In the genomic region with DNA sequence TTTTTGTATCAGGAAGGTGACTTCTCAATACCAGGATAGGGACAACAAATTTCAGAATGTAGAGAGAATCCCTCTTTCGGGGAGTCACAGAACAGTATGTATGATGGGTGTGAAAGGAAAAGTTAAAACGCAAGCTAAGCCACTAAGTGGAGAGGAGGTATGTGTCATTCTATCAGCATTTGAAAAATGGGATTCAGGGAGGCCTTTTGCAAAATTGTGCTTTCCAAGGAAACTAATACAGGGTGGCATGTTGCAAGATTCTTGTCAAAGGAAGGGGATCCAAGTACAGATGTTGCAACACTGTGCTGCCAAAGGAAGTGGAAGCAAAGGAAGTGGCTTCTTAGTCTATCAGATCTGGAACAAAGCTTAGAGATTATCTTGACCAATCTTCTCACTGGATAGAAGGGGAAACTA, we compare ENCODE assay signal across 8 cellular contexts. TPM values are rescaled to one million over a fixed set of nuclear protein-coding genes. Genes with fewer than 3 reads are reported as not detected.
DNase-seq lines count a peak whose midpoint lies in the region; ATAC-seq, FAIRE-seq and TF ChIP-seq lines count a peak whose summit lies in the region.

No MANE protein-coding gene starts in this region.

- TF ChIP-seq RAD21 in A549 (conservative IDR thresholded peaks at IDR 0.05 in 1 of 2, IDR thresholded peaks at IDR 0.05 in 1 of 2): no peak

- TF ChIP-seq CTCF in A549 (IDR thresholded peaks at IDR 0.05) (no peak), astrocyte of the spinal cord (IDR thresholded peaks at IDR 0.05; ENCODE audit: low read depth, low read length) (no peak)

- peak overlapping the region; percentile 84 to 90 for H3K27ac ChIP-seq in A549

- peak; percentile 18 to 64; a peak in 2 of 5 replicates for TF ChIP-seq EP300 in A549 (IDR thresholded peaks at IDR 0.05)

- POLR2A ChIA-PET in A549 (lab: Yijun Ruan, JAX): interaction anchor here (0.6 to 2.1 kb wide), 4 partner anchors 8 to 34 kb away, joined by 3 to 23 read pairs (median 4); no protein-coding TSS in a partner anchor

- ATAC-seq in A549: peak; percentile 57 to 64
- ATAC-seq in GM19035 (IDR thresholded peaks at IDR 0.05; ENCODE audit: unreplicated experiment): peak; percentile 12
- no peak for ATAC-seq in HG02798 (IDR thresholded peaks at IDR 0.05; ENCODE audit: poor library complexity, unreplicated experiment)

- peaks cover 37% of the 10 kb centered on the region for H3K4me1 ChIP-seq in A549

- in situ Hi-C loops in astrocyte of the spinal cord (cut with HindIII; ENCODE audit: low sequenced_read_pairs): no loop called here

- DNase-seq in A549 (ENCODE audit: low read depth in 1 of 2, low spot score in 1 of 2) (peak in 1 of 2 experiments; percentile 58), M059J (ENCODE audit: low read depth) (peak; percentile 95), astrocyte of the spinal cord (ENCODE audit: low read depth, low spot score) (peak; percentile 79), lung microvascular endothelial cell (ENCODE audit: low read depth in 2 of 2) (peak; percentile 31 to 58), NCI-H345 (lab: John Stamatoyannopoulos, UW) (no peak)
- no peak for DNase-seq in activated effector memory CD4-positive, alpha-beta T cell treated with Interleukin-2 at 50 U/mL for 16 hours

- no peak for FAIRE-seq in A549 (lab: Jason Lieb, UNC)

- CTCF ChIA-PET in A549 (lab: Yijun Ruan, JAX): interaction anchor here (1.0 to 1.9 kb wide), 6 partner anchors 12 to 45 kb away, joined by 3 to 12 read pairs (median 8); no protein-coding TSS in a partner anchor

- H3K4me2 ChIP-seq in A549: peak overlapping the region; percentile 70

- TF ChIP-seq POLR2A in A549 (IDR thresholded peaks at IDR 0.05; ENCODE audit: low read length): no peak

- WGBS in A549 (ENCODE audit: missing lambda C conversion rate): 20% methylated on average over 2 of the region's 2 CpGs

- no peak overlapping the region for H3K4me3 ChIP-seq in A549
- H3K4me3 ChIP-seq in astrocyte of the spinal cord (ENCODE audit: low read depth, low read length): no peak overlapping the region

- no peaks in the 10 kb centered on the region for H3K9me3 ChIP-seq in A549

TF ChIP-seq in A549, 52 proteins besides CTCF, POLR2A, EP300 and RAD21 (continues in another document):
- no peak; the same call in 1 of the 2 replicates for TF ChIP-seq HOXB13 (CRISPR knock-in tag; IDR thresholded peaks at IDR 0.05; ENCODE audit: low read depth)
- TF ChIP-seq, protein P1, sequence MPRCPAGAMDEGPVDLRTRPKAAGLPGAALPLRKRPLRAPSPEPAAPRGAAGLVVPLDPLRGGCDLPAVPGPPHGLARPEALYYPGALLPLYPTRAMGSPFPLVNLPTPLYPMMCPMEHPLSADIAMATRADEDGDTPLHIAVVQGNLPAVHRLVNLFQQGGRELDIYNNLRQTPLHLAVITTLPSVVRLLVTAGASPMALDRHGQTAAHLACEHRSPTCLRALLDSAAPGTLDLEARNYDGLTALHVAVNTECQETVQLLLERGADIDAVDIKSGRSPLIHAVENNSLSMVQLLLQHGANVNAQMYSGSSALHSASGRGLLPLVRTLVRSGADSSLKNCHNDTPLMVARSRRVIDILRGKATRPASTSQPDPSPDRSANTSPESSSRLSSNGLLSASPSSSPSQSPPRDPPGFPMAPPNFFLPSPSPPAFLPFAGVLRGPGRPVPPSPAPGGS (IDR thresholded peaks at IDR 0.05): no peak
- no peak for TF ChIP-seq EHMT2 (IDR thresholded peaks at IDR 0.05; ENCODE audit: low read depth)
- TF ChIP-seq HOXA7 (CRISPR knock-in tag; IDR thresholded peaks at IDR 0.05): no peak
- TF ChIP-seq FOSL2 (IDR thresholded peaks at IDR 0.05): 0 out of 2 replicates have a peak, but pooled peaks have one; percentile 7
- peak; percentile 57; the same call in 1 of the 2 replicates for TF ChIP-seq FOSL2 (CRISPR knock-in tag; IDR thresholded peaks at IDR 0.05)
- TF ChIP-seq HEYL (CRISPR knock-in tag; IDR thresholded peaks at IDR 0.05): no peak
- TF ChIP-seq, protein P2, sequence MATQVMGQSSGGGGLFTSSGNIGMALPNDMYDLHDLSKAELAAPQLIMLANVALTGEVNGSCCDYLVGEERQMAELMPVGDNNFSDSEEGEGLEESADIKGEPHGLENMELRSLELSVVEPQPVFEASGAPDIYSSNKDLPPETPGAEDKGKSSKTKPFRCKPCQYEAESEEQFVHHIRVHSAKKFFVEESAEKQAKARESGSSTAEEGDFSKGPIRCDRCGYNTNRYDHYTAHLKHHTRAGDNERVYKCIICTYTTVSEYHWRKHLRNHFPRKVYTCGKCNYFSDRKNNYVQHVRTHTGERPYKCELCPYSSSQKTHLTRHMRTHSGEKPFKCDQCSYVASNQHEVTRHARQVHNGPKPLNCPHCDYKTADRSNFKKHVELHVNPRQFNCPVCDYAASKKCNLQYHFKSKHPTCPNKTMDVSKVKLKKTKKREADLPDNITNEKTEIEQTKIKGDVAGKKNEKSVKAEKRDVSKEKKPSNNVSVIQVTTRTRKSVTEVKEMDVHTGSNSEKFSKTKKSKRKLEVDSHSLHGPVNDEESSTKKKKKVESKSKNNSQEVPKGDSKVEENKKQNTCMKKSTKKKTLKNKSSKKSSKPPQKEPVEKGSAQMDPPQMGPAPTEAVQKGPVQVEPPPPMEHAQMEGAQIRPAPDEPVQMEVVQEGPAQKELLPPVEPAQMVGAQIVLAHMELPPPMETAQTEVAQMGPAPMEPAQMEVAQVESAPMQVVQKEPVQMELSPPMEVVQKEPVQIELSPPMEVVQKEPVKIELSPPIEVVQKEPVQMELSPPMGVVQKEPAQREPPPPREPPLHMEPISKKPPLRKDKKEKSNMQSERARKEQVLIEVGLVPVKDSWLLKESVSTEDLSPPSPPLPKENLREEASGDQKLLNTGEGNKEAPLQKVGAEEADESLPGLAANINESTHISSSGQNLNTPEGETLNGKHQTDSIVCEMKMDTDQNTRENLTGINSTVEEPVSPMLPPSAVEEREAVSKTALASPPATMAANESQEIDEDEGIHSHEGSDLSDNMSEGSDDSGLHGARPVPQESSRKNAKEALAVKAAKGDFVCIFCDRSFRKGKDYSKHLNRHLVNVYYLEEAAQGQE (IDR thresholded peaks at IDR 0.05): no peak
- no peak for TF ChIP-seq RARB (CRISPR knock-in tag; IDR thresholded peaks at IDR 0.05)
- no peak for TF ChIP-seq SMC3 (IDR thresholded peaks at IDR 0.05)
- TF ChIP-seq HMGXB4 (CRISPR knock-in tag; IDR thresholded peaks at IDR 0.05; ENCODE audit: borderline replicate concordance): no peak
- peak in 1 of 2 experiments; percentile 38; a peak in 1 of 5 replicates for TF ChIP-seq JUN (IDR thresholded peaks at IDR 0.05)
- peak; percentile 52; the same call in 1 of the 2 replicates for TF ChIP-seq JUNB (IDR thresholded peaks at IDR 0.05)
- no peak for TF ChIP-seq KDM1A (IDR thresholded peaks at IDR 0.05; ENCODE audit: low read depth)
- no peak for TF ChIP-seq FOSB (CRISPR knock-in tag; IDR thresholded peaks at IDR 0.05)
- TF ChIP-seq MAFK (IDR thresholded peaks at IDR 0.05; ENCODE audit: partially characterized antibody): no peak
- TF ChIP-seq MAX (IDR thresholded peaks at IDR 0.05): no peak
- no peak for TF ChIP-seq ZSCAN20 (CRISPR knock-in tag; IDR thresholded peaks at IDR 0.05)
- TF ChIP-seq POLR2AphosphoS2 (conservative IDR thresholded peaks at IDR 0.05; ENCODE audit: low read length): no peak
- TF ChIP-seq ZNF302 (CRISPR knock-in tag; IDR thresholded peaks at IDR 0.05): no peak
- no peak for TF ChIP-seq TFCP2L1 (CRISPR knock-in tag; IDR thresholded peaks at IDR 0.05)
- TF ChIP-seq CHD4 (IDR thresholded peaks at IDR 0.05; ENCODE audit: borderline replicate concordance): no peak
- TF ChIP-seq, protein P3, sequence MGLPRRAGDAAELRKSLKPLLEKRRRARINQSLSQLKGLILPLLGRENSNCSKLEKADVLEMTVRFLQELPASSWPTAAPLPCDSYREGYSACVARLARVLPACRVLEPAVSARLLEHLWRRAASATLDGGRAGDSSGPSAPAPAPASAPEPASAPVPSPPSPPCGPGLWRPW (IDR thresholded peaks at IDR 0.05): peak; percentile 74; the same call in 1 of the 2 replicates
- no peak for TF ChIP-seq RNF2 (IDR thresholded peaks at IDR 0.05; ENCODE audit: borderline replicate concordance, low read depth)
- TF ChIP-seq ESRRA (IDR thresholded peaks at IDR 0.05; ENCODE audit: borderline replicate concordance, low read length): no peak
- no peak for TF ChIP-seq HOXB5 (CRISPR knock-in tag; IDR thresholded peaks at IDR 0.05)

RNA-seq across cellular contexts. Expression of gene TNIP1, which starts 12.6 kb away (rescaled TPM):
- polyA plus RNA-seq in A549 (2011; rRNA removed) (43.4 and 48.4 TPM in 2 replicates), A549 (2017; fragmentation: RNase III; extraction: RNeasy Plus Mini Kit Qiagen cat#74134 plus additional on column Dnase treatment) (53.4 to 68.2 TPM (median 55.8 TPM) in 3 replicates)
- polyA plus RNA-seq in A549 (2012; cell fraction: cytosol; rRNA removed): 52.4 and 56.8 TPM in 2 replicates
- 55.4 and 64.7 TPM in 2 replicates for polyA plus RNA-seq in A549 (2012; cell fraction: nucleus; rRNA removed)
- polyA minus RNA-seq in A549 (2011; rRNA and poly(A)+ RNA removed): 77.5 and 77.6 TPM in 2 replicates
- 85.3 and 116 TPM in 2 replicates for total RNA-seq in M059J (2014; rRNA removed; shearing (Covaris generic))
- total RNA-seq in lung microvascular endothelial cell: 60.8 and 77.6 TPM in 2 replicates

Comparison
In these comparisons a context has a peak if more than half of its experiments do, and no peak if none do; other contexts are left out.
1. DNase-seq: peak in M059J (single experiment), astrocyte of the spinal cord (single experiment) and lung microvascular endothelial cell (2 of 2); none in NCI-H345 (single experiment) and activated effector memory CD4-positive, alpha-beta T cell treated with Interleukin-2 at 50 U/mL for 16 hours (single experiment).